Comparison of ENCODE assay signal across 23 cellular contexts in genomic region chr15:94059188-94059587, GRCh38.
"Had no signal": no experiment of that assay in that cellular context is flagged by ENCODE, and none has a peak within 500 bp of the region (broad histone marks: within the 10 kb centered on the region; RNA-seq: fewer than 3 reads in every experiment).

No MANE protein-coding gene starts in this region.

- H3K9me3 ChIP-seq: esophagus muscularis mucosa, heart right ventricle, left lung, lower lobe of right lung, suprapubic skin, tibial artery, upper lobe of right lung had no signal

- H3K4me3 ChIP-seq: esophagus muscularis mucosa, heart right ventricle, left lung, lower lobe of right lung, suprapubic skin, tibial artery, upper lobe of right lung had no signal

- H3K27me3 ChIP-seq: esophagus muscularis mucosa, left lung, suprapubic skin, tibial artery, upper lobe of right lung had no signal

- H3K27ac ChIP-seq: esophagus muscularis mucosa, heart right ventricle, left lung, lower lobe of right lung, suprapubic skin, tibial artery, upper lobe of right lung, WERI-Rb-1 had no signal

- H3K36me3 ChIP-seq: esophagus muscularis mucosa, heart right ventricle, left lung, lower lobe of right lung, suprapubic skin, tibial artery, upper lobe of right lung, WERI-Rb-1 had no signal

- DNase-seq: activated CD4-positive, alpha-beta T cell treated with anti-CD3 and anti-CD28 coated beads for 48 hours; activated CD4-positive, alpha-beta T cell treated with anti-CD3 and anti-CD28 coated beads, Interleukin-2, amount 50 U/mL, for 48 hours; activated CD8-positive, alpha-beta memory T cell treated with anti-CD3 and anti-CD28 coated beads for 24 hours; activated gamma-delta T cell treated with Interleukin-2 at 50 U/mL for 16 hours; activated naive CD4-positive, alpha-beta T cell treated with anti-CD3 and anti-CD28 coated beads, Interleukin-2, amount 50 U/mL, for 16 hours; amniotic stem cell; caudate nucleus; cortex of kidney; endodermal cell; foreskin melanocyte; heart right ventricle; left lung; lower lobe of right lung; mesenchymal stem cell; natural killer cell; right cardiac atrium; stimulated activated naive CD4-positive, alpha-beta T cell; T-helper 9 cell; tibial artery; upper lobe of right lung; WERI-Rb-1 had no signal
